Comparison of ENCODE assay signal across 13 cellular contexts in the genomic region with DNA sequence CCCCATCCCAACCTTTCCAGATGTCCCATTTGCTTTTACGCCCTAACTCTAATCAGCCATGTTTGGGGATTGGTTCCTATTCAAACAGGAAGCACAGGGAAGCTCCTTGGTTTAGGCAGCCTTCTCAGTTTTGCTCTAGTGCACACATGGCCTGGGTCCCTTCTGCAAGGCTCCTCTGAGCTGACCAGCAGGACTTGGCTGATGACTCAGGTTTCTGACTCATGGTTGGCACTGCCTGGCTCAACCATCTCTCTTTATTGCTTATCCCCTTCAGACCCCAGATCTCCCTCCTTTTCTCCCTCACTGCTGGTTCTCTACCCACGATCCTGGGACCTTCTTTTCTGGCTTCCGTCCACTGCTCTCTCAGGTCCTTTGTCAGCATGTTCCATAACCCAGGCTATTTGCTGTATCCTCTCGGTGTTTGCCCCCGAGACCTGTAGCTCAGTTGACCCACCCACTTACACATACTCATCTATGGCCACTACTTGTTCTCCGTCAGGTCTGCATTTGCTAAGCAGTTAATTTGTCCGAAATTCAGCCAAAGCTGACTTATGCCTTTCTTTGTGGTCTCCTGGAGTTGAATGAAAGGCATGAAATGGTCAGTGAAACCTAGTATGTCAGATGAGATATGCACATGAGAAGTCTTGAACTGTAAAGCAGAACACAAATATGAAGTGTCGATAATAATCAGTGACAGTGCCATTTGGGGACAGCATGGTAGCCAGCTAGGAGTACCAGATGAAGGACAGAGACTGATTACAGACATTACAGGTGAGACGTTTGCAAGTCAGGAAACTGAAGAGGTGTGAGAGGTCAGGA.
A peak's percentile ranks its signal among the peaks of the same experiment; 100 is the strongest.
DNase-seq lines count a peak whose midpoint lies in the region; ATAC-seq and TF ChIP-seq lines count a peak whose summit lies in the region.
"Had no signal": no experiment of that assay in that cellular context is flagged by ENCODE, and none has a peak within 500 bp of the region (broad histone marks: within the 10 kb centered on the region; RNA-seq: fewer than 3 reads in every experiment).

No MANE protein-coding gene starts in this region.

- H3K4me1 Mint-ChIP-seq in WTC11: no peaks in the 10 kb centered on the region
- H3K4me1 Mint-ChIP-seq in naive thymus-derived CD8-positive, alpha-beta T cell: no peaks in the 10 kb centered on the region
- H3K4me1 Mint-ChIP-seq: activated naive CD8-positive, alpha-beta T cell treated with anti-CD3 and anti-CD28 coated beads, Interleukin-2, amount 50 U/mL, for 24 hours had no signal

- WGBS in mammary epithelial cell (ENCODE audit: low coverage, missing lambda C conversion rate): 73% methylated on average over 9 of the region's 9 CpGs

- no peak overlapping the region for H3K27ac Mint-ChIP-seq in WTC11
- no peak overlapping the region for H3K27ac Mint-ChIP-seq in naive thymus-derived CD8-positive, alpha-beta T cell
- H3K27ac Mint-ChIP-seq: activated CD8-positive, alpha-beta T cell treated with anti-CD3 and anti-CD28 coated beads, Interleukin-2, amount 10 ng/mL, durations not matched to agents 7 days and 5 days; activated naive CD8-positive, alpha-beta T cell treated with anti-CD3 and anti-CD28 coated beads, Interleukin-2, amount 50 U/mL, for 24 hours; naive thymus-derived CD4-positive, alpha-beta T cell had no signal

- no peaks in the 10 kb centered on the region for H3K27me3 Mint-ChIP-seq in WTC11 (ENCODE audit: low read depth)
- peaks cover 0 to 13% (median 3%) of the 10 kb centered on the region in 5 donors for H3K27me3 Mint-ChIP-seq in naive thymus-derived CD8-positive, alpha-beta T cell

- dilution Hi-C loops in mammary epithelial cell (cut with HindIII; ENCODE audit: low sequenced_read_pairs): no loop called here

- no peak overlapping the region for H3K4me3 ChIP-seq in mammary epithelial cell (replicated peaks in 1 of 3; ENCODE audit: insufficient read depth in 1 of 3, low read depth in 2 of 3, low read length in 3 of 3)

- no peaks in the 10 kb centered on the region for H3K79me2 ChIP-seq in mammary epithelial cell (ENCODE audit: insufficient read depth, low read length)

- no peaks in the 10 kb centered on the region for H3K9me3 ChIP-seq in mammary epithelial cell (replicated peaks; ENCODE audit: insufficient read depth, low read length)

- POLR2A ChIA-PET in WTC11 (lab: Charles Lee): no interaction called here
- POLR2A ChIA-PET in naive thymus-derived CD8-positive, alpha-beta T cell (lab: Charles Lee): no interaction called here

- no peaks in the 10 kb centered on the region for H3K27me3 ChIP-seq in mammary epithelial cell (ENCODE audit: insufficient read depth, low read length)

- CTCF ChIA-PET in mammary epithelial cell (lab: Charles Lee; ENCODE audit: low non-redundant PET): no interaction called here
- CTCF ChIA-PET in WTC11 (lab: Charles Lee): interaction anchor here (0.6 to 1.0 kb wide), 2 partner anchors 103 to 299 kb away, joined by 3 read pairs; no protein-coding TSS in a partner anchor

- no peaks in the 10 kb centered on the region for H3K9me3 Mint-ChIP-seq in WTC11
- H3K9me3 Mint-ChIP-seq in naive thymus-derived CD8-positive, alpha-beta T cell: peaks cover 0 to 6% (median 0%) of the 10 kb centered on the region in 9 donors
- H3K9me3 Mint-ChIP-seq: activated naive CD8-positive, alpha-beta T cell treated with anti-CD3 and anti-CD28 coated beads, Interleukin-2, amount 50 U/mL, for 24 hours had no signal

- H3K4me1 ChIP-seq in mammary epithelial cell (ENCODE audit: insufficient read depth, low read length): no peaks in the 10 kb centered on the region

- H3K36me3 ChIP-seq in mammary epithelial cell (ENCODE audit: insufficient read depth, low read length): no peaks in the 10 kb centered on the region

- intact Hi-C loops in mammary epithelial cell (cut with micrococcal nuclease): no loop called here

- in situ Hi-C loops in mammary epithelial cell (cut with MboI; ENCODE audit: low sequenced_read_pairs in 2 of 2): no loop called here

- no peak overlapping the region for H3K4me2 ChIP-seq in mammary epithelial cell (ENCODE audit: insufficient read depth, low read depth, low read length)

- no peak for ATAC-seq in WTC11
- ATAC-seq in HG02938 (IDR thresholded peaks at IDR 0.05; ENCODE audit: unreplicated experiment): no peak
- no peak for ATAC-seq in naive thymus-derived CD8-positive, alpha-beta T cell
- ATAC-seq: activated CD8-positive, alpha-beta T cell treated with anti-CD3 and anti-CD28 coated beads, Interleukin-2, amount 10 ng/mL, durations not matched to agents 7 days and 5 days; activated naive CD8-positive, alpha-beta T cell treated with anti-CD3 and anti-CD28 coated beads, Interleukin-2, amount 50 U/mL, for 24 hours had no signal

- no TSS peak for BruUV-seq in mammary epithelial cell (replicated peaks; lab: Mats Ljungman, UMichigan)

- no peak overlapping the region for H3K4me3 Mint-ChIP-seq in WTC11
- no peak overlapping the region for H3K4me3 Mint-ChIP-seq in naive thymus-derived CD8-positive, alpha-beta T cell
- H3K4me3 Mint-ChIP-seq: activated CD8-positive, alpha-beta T cell treated with anti-CD3 and anti-CD28 coated beads, Interleukin-2, amount 10 ng/mL, durations not matched to agents 7 days and 5 days; activated naive CD8-positive, alpha-beta T cell treated with anti-CD3 and anti-CD28 coated beads, Interleukin-2, amount 50 U/mL, for 24 hours; naive thymus-derived CD4-positive, alpha-beta T cell had no signal

- no peak overlapping the region for H2AFZ ChIP-seq in mammary epithelial cell (ENCODE audit: low read depth, low read length)

- no peaks in the 10 kb centered on the region for H4K20me1 ChIP-seq in mammary epithelial cell (ENCODE audit: insufficient read depth, low read length)

- no peak overlapping the region for H3K27ac ChIP-seq in mammary epithelial cell (ENCODE audit: insufficient read depth, low read depth, low read length)

- TF ChIP-seq CTCF in mammary epithelial cell (conservative IDR thresholded peaks at IDR 0.05 in 1 of 2, IDR thresholded peaks at IDR 0.05 in 1 of 2; ENCODE audit: extremely low read depth in 1 of 2, insufficient read depth in 1 of 2, low read depth in 1 of 2, low read length in 2 of 2) (no peak), WTC11 (IDR thresholded peaks at IDR 0.05) (no peak)

- no peak overlapping the region for H3K9ac ChIP-seq in mammary epithelial cell (ENCODE audit: insufficient read depth, low read length)

- H3K36me3 Mint-ChIP-seq in WTC11: no peaks in the 10 kb centered on the region
- H3K36me3 Mint-ChIP-seq in naive thymus-derived CD8-positive, alpha-beta T cell: no peaks in the 10 kb centered on the region
- H3K36me3 Mint-ChIP-seq: naive thymus-derived CD4-positive, alpha-beta T cell had no signal

- peak; percentile 69 for DNase-seq in EH (ENCODE audit: low read depth)
- peak; percentile 95 for DNase-seq in M059J (ENCODE audit: low read depth)
- peak; percentile 42 for DNase-seq in mammary epithelial cell
- peak; percentile 28 for DNase-seq in myocyte (ENCODE audit: low read depth)
- DNase-seq in WTC11 (ENCODE audit: low spot score): no peak
- no peak for DNase-seq in naive thymus-derived CD8-positive, alpha-beta T cell
- DNase-seq in stimulated activated CD4-positive, alpha-beta T cell treated with anti-CD3 and anti-CD28 coated beads, Interleukin-12 subunit alpha, Interleukin-12 subunit beta, amount 100 ng/mL, for 4 hours: no peak
- DNase-seq: activated CD8-positive, alpha-beta T cell treated with anti-CD3 and anti-CD28 coated beads, Interleukin-2, amount 10 ng/mL, durations not matched to agents 7 days and 5 days; activated naive CD8-positive, alpha-beta T cell treated with anti-CD3 and anti-CD28 coated beads, Interleukin-2, amount 50 U/mL, for 24 hours; COR-L47; naive thymus-derived CD4-positive, alpha-beta T cell; NCI-H774 had no signal

TF ChIP-seq in WTC11, 78 proteins besides CTCF, POLR2A, EP300 and RAD21 (continues in another document):
- TF ChIP-seq TEAD4 (CRISPR knock-in tag; IDR thresholded peaks at IDR 0.05): no peak
- no peak for TF ChIP-seq ZMAT4 (CRISPR knock-in tag; IDR thresholded peaks at IDR 0.05)
- no peak for TF ChIP-seq SMAD4 (CRISPR knock-in tag; IDR thresholded peaks at IDR 0.05)
- TF ChIP-seq NR2C2 (CRISPR knock-in tag; IDR thresholded peaks at IDR 0.05): no peak
- TF ChIP-seq, protein P1, sequence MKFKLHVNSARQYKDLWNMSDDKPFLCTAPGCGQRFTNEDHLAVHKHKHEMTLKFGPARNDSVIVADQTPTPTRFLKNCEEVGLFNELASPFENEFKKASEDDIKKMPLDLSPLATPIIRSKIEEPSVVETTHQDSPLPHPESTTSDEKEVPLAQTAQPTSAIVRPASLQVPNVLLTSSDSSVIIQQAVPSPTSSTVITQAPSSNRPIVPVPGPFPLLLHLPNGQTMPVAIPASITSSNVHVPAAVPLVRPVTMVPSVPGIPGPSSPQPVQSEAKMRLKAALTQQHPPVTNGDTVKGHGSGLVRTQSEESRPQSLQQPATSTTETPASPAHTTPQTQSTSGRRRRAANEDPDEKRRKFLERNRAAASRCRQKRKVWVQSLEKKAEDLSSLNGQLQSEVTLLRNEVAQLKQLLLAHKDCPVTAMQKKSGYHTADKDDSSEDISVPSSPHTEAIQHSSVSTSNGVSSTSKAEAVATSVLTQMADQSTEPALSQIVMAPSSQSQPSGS (CRISPR knock-in tag; IDR thresholded peaks at IDR 0.05; ENCODE audit: borderline replicate concordance, low read depth): no peak

Comparison
In these comparisons a context has a peak if more than half of its experiments do, and no peak if none do; other contexts are left out.
1. DNase-seq: peak in EH (single experiment), M059J (single experiment), mammary epithelial cell (single experiment) and myocyte (single experiment); none in WTC11 (single experiment), naive thymus-derived CD8-positive, alpha-beta T cell (0 of 10) and stimulated activated CD4-positive, alpha-beta T cell treated with anti-CD3 and anti-CD28 coated beads, Interleukin-12 subunit alpha, Interleukin-12 subunit beta, amount 100 ng/mL, for 4 hours (single experiment).